Comparison of ENCODE assay signal across 1 cellular context in the genomic region with DNA sequence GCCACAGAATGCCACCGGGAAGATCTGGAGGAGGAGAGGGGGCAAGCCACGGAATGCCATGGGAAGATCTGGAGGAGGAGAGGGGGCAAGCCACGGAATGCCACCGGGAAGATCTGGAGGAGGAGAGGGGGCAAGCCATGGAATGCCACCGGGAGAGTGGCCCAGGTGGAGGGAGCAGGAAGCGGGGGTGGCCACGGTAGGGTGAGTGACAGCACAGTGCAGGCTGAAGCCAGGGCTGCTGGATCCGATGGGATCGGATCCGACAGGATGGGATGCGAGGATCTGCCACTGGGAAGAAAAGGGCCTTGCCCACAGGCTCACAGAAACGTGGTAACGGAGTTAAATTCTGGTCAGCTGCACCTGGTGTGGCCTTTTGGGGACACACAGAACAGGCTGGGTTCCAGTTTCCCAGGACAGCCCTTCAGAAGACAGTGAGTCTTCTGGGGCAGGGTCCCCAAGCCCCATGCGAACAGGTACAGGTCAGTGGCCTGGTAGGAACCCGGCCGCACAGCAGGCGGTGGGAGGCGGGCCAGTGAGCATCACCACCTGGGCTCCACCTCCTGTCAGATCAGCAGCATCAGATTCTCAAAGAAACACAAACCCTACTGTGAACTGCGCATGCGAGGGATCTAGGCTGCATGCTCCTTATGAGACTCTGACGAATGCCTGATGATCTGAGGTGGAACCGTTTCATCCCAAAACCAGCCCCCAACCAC.
TF ChIP-seq lines count a peak whose summit lies in the region.

No MANE protein-coding gene starts in this region.

TF ChIP-seq in IMR-90, 13 proteins besides CTCF, POLR2A, EP300 and RAD21 (continued from another document):
- TF ChIP-seq, protein P1, sequence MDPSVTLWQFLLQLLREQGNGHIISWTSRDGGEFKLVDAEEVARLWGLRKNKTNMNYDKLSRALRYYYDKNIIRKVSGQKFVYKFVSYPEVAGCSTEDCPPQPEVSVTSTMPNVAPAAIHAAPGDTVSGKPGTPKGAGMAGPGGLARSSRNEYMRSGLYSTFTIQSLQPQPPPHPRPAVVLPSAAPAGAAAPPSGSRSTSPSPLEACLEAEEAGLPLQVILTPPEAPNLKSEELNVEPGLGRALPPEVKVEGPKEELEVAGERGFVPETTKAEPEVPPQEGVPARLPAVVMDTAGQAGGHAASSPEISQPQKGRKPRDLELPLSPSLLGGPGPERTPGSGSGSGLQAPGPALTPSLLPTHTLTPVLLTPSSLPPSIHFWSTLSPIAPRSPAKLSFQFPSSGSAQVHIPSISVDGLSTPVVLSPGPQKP (IDR thresholded peaks at IDR 0.05; ENCODE audit: borderline replicate concordance, low read depth, low read length), result no peak
- TF ChIP-seq FOS (IDR thresholded peaks at IDR 0.05; ENCODE audit: low read depth, low read length) (no peak), RCOR1 (IDR thresholded peaks at IDR 0.05; ENCODE audit: insufficient replicate concordance, low read length) (no peak), CHD1 (IDR thresholded peaks at IDR 0.05; ENCODE audit: low read depth, low read length) (no peak), BHLHE40 (IDR thresholded peaks at IDR 0.05; ENCODE audit: low read depth, low read length) (no peak), SMC3 (IDR thresholded peaks at IDR 0.05; ENCODE audit: low read depth, low read length) (no peak), MAZ (IDR thresholded peaks at IDR 0.05; ENCODE audit: borderline replicate concordance, low read depth, low read length) (no peak)
